15 cellular contexts compared by ENCODE assay signal in genomic region chr6:89044988-89045387, GRCh38. TPM values are rescaled to one million over a fixed set of nuclear protein-coding genes. Genes with fewer than 3 reads are reported as not detected.
DNase-seq lines count a peak whose midpoint lies in the region; ATAC-seq and TF ChIP-seq lines count a peak whose summit lies in the region.
"Had no signal": no experiment of that assay in that cellular context is flagged by ENCODE, and none has a peak within 500 bp of the region (broad histone marks: within the 10 kb centered on the region; RNA-seq: fewer than 3 reads in every experiment).

No MANE protein-coding gene starts in this region.

- H3K27me3 ChIP-seq in H9 (ENCODE audit: insufficient read depth, low read length) (peaks cover 9% of the 10 kb centered on the region; the same call in 1 of the 2 replicates), right cardiac atrium (ENCODE audit: control insufficient read depth, insufficient read depth) (no peaks in the 10 kb centered on the region), spleen (replicated peaks in 1 of 7) (no peaks in the 10 kb centered on the region)
- H3K27me3 ChIP-seq: BLaER1 treated with 17β-estradiol and CSF1 and Interleukin-3, amounts not matched to agents 10 nM and 100 nM; Peyer's patch had no signal

- peaks cover 13 to 26% of the 10 kb centered on the region in 2 experiments for H3K4me1 Mint-ChIP-seq in H9

- no peak overlapping the region for H2AK5ac ChIP-seq in H9 (ENCODE audit: insufficient read length, low read length)

- no peak overlapping the region for H3K4me2 ChIP-seq in H9 (ENCODE audit: insufficient read depth, insufficient read length, low read length)

- no peaks in the 10 kb centered on the region for H3K36me3 ChIP-seq in spleen
- H3K36me3 ChIP-seq: BLaER1 treated with 17β-estradiol and CSF1 and Interleukin-3, amounts not matched to agents 10 nM and 100 nM; Peyer's patch had no signal

- no peak overlapping the region for H4K8ac ChIP-seq in H9 (replicated peaks; ENCODE audit: insufficient read length, low read depth, low read length)

- no peaks in the 10 kb centered on the region for H3K9me3 ChIP-seq in H9 (ENCODE audit: control insufficient read depth, low read depth, low read length)
- no peaks in the 10 kb centered on the region for H3K9me3 ChIP-seq in right cardiac atrium (ENCODE audit: control insufficient read depth, low read length)
- H3K9me3 ChIP-seq in spleen: no peaks in the 10 kb centered on the region
- H3K9me3 ChIP-seq: BLaER1 treated with 17β-estradiol and CSF1 and Interleukin-3, amounts not matched to agents 10 nM and 100 nM; Peyer's patch had no signal

- no peaks in the 10 kb centered on the region for H3K23me2 ChIP-seq in H9 (ENCODE audit: insufficient read length, low read depth, low read length, poor library complexity, severe bottlenecking)

- no peaks in the 10 kb centered on the region for H3K79me2 ChIP-seq in H9 (ENCODE audit: insufficient read depth, low read length)

- no peak overlapping the region for H4K91ac ChIP-seq in H9 (ENCODE audit: insufficient read length, low read depth, low read length)

- H3K4ac ChIP-seq in H9 (ENCODE audit: low read depth, low read length): no peak overlapping the region

- CTCF ChIA-PET in GM10248 (lab: Yijun Ruan, JAX): no interaction called here

- H3K9ac ChIP-seq in H9 (ENCODE audit: extremely low read depth, insufficient read length, low read length): no peak overlapping the region
- H3K9ac ChIP-seq: BLaER1 treated with 17β-estradiol and CSF1 and Interleukin-3, amounts not matched to agents 10 nM and 100 nM had no signal

- H3K56ac ChIP-seq in H9 (ENCODE audit: insufficient read length, low read depth, low read length): no peak overlapping the region

- no peak overlapping the region for H3K4me3 ChIP-seq in right cardiac atrium (ENCODE audit: low read length)
- H3K4me3 ChIP-seq in spleen: no peak overlapping the region
- H3K4me3 ChIP-seq in foreskin fibroblast (ENCODE audit: low read depth in 1 of 2, low read length in 2 of 2): no peak overlapping the region
- H3K4me3 ChIP-seq: BLaER1 treated with 17β-estradiol and CSF1 and Interleukin-3, amounts not matched to agents 10 nM and 100 nM; Peyer's patch had no signal

- no peak for TF ChIP-seq POLR2A in spleen (IDR thresholded peaks at IDR 0.05)

- H2BK20ac ChIP-seq in H9 (ENCODE audit: low read depth, low read length, poor library complexity, severe bottlenecking): no peak overlapping the region

- no peak for TF ChIP-seq CTCF in H9 (conservative IDR thresholded peaks at IDR 0.05)
- no peak for TF ChIP-seq CTCF in spleen (IDR thresholded peaks at IDR 0.05 in 8 of 11, conservative IDR thresholded peaks at IDR 0.05 in 3 of 11)
- TF ChIP-seq CTCF in foreskin fibroblast (IDR thresholded peaks at IDR 0.05; ENCODE audit: low read depth, low read length): no peak
- no peak for TF ChIP-seq CTCF in GM10248 (IDR thresholded peaks at IDR 0.05; ENCODE audit: control extremely low read depth, extremely low read depth, low read depth, missing control alignments)

- peaks cover 32% of the 10 kb centered on the region for H3K27me3 Mint-ChIP-seq in H9 (ENCODE audit: low read depth)

- no peaks in the 10 kb centered on the region; a peak in 1 of 5 replicates for H3K9me3 Mint-ChIP-seq in H9
- H3K9me3 Mint-ChIP-seq: T-helper 2 cell treated with Interferon-gamma antibody and Interleukin-4, amounts not matched to agents 5 μg/mL and 100 μg/mL, for 36 hours had no signal

- H4K5ac ChIP-seq in H9 (ENCODE audit: insufficient read length, low read depth, low read length): no peak overlapping the region

- POLR2A ChIA-PET in GM10248 (lab: Yijun Ruan, JAX): no interaction called here

- ATAC-seq in right cardiac atrium: peak; percentile 92 to 94
- ATAC-seq: HCT116; stimulated activated naive CD8-positive, alpha-beta T cell treated with anti-CD3 and anti-CD28 coated beads, Interleukin-15, Interleukin-2, amounts not matched to agents 100 U/mL and 50 U/mL, for 24 hours had no signal

- H2BK12ac ChIP-seq in H9 (ENCODE audit: insufficient read length, low read depth, low read length): no peak overlapping the region

- no peak overlapping the region for H3K27ac ChIP-seq in H9 (ENCODE audit: insufficient read length, low read depth, low read length)
- H3K27ac ChIP-seq in right cardiac atrium (ENCODE audit: low read length): no peak overlapping the region
- peak overlapping the region in 4 of 8 donors; percentile 39 to 59 (median 56) for H3K27ac ChIP-seq in spleen
- H3K27ac ChIP-seq: Peyer's patch had no signal

- no peak overlapping the region for H3K14ac ChIP-seq in H9 (ENCODE audit: insufficient read depth, low read length)

- H2AFZ ChIP-seq in H9 (ENCODE audit: low read length): peak overlapping the region; percentile 27

- no peak overlapping the region for H2BK15ac ChIP-seq in H9 (ENCODE audit: low read depth, low read length)

- no peaks in the 10 kb centered on the region for H4K20me1 ChIP-seq in H9 (ENCODE audit: control insufficient read depth, insufficient read depth, insufficient read length)
- H4K20me1 ChIP-seq: BLaER1 treated with 17β-estradiol and CSF1 and Interleukin-3, amounts not matched to agents 10 nM and 100 nM had no signal

- DNase-seq in H9: no peak
- peak; percentile 85 for DNase-seq in SKM-1 treated with dmso at 0.1 percent for 144 hours (lab: John Stamatoyannopoulos, UW; ENCODE audit: unreplicated experiment)
- peak; percentile 49 to 82 (median 72) for DNase-seq in right cardiac atrium
- DNase-seq in spleen: peak; percentile 76
- DNase-seq in LoVo (ENCODE audit: low spot score): no peak
- no peak for DNase-seq in stimulated activated naive CD4-positive, alpha-beta T cell treated with Interleukin-2 at 50 U/mL for 16 hours (lab: John Stamatoyannopoulos, UW)
- no peak for DNase-seq in foreskin fibroblast
- no peak for DNase-seq in GM10248 (ENCODE audit: extremely low spot score)
- DNase-seq: NCI-H1048; NCI-H510A; Peyer's patch; stimulated activated naive CD8-positive, alpha-beta T cell treated with anti-CD3 and anti-CD28 coated beads, Interleukin-15, Interleukin-2, amounts not matched to agents 100 U/mL and 50 U/mL, for 24 hours had no signal

- H3K27ac Mint-ChIP-seq in H9: no peak overlapping the region; a peak in 2 of 7 replicates
- H3K27ac Mint-ChIP-seq: T-helper 2 cell treated with Interferon-gamma antibody and Interleukin-4, amounts not matched to agents 5 μg/mL and 100 μg/mL, for 36 hours had no signal

- H2BK120ac ChIP-seq in H9 (ENCODE audit: low read depth, low read length, poor library complexity, severe bottlenecking): no peak overlapping the region

- H3K4me1 ChIP-seq in H9 (ENCODE audit: insufficient read depth, low read length) (peaks cover 8% of the 10 kb centered on the region; the same call in 1 of the 2 replicates), right cardiac atrium (ENCODE audit: control insufficient read depth, insufficient read depth, low read length) (peaks cover 3% of the 10 kb centered on the region), spleen (peaks cover 0 to 30% (median 3%) of the 10 kb centered on the region in 6 donors)
- H3K4me1 ChIP-seq: Peyer's patch had no signal

- no peak overlapping the region for H3T11ph ChIP-seq in H9 (ENCODE audit: low read length)

- no CpG with 5 or more reads among the region's 5 CpGs for WGBS in H9 (ENCODE audit: extremely low coverage, insufficient read length, low lambda C conversion rate)
- 46% methylated on average over 5 of the region's 5 CpGs for WGBS in right cardiac atrium
- WGBS in spleen, 5 donors: 24 to 37% (median 34%) methylated on average over 5 of the region's 5 CpGs

- no peak overlapping the region for H3K23ac ChIP-seq in H9 (ENCODE audit: insufficient read length, low read depth, low read length)

- H2BK5ac ChIP-seq in H9 (ENCODE audit: insufficient read length, low read length): no peak overlapping the region

- no peak overlapping the region for H3K18ac ChIP-seq in H9 (ENCODE audit: insufficient read length, low read depth, low read length)

- H3K4me3 Mint-ChIP-seq in H9: no peak overlapping the region
- H3K4me3 Mint-ChIP-seq: T-helper 2 cell treated with Interferon-gamma antibody and Interleukin-4, amounts not matched to agents 5 μg/mL and 100 μg/mL, for 36 hours had no signal

- H3K79me1 ChIP-seq in H9 (ENCODE audit: insufficient read depth, low read depth, low read length, poor library complexity, severe bottlenecking): no peaks in the 10 kb centered on the region

- intact Hi-C loops in right cardiac atrium (cut with DNase I): loop anchor here in 1 of 4 donors (5.0 kb wide), 1 partner anchor 32 kb away; no protein-coding TSS in a partner anchor
- intact Hi-C loops in spleen (cut with DNase I; ENCODE audit: low total_unique reads): no loop called here

- no peaks in the 10 kb centered on the region for H3K36me3 Mint-ChIP-seq in H9 (ENCODE audit: insufficient read depth in 1 of 3, low read depth in 3 of 3)

RNA-seq across cellular contexts. Expression of gene PNRC1, which starts 35.6 kb away (rescaled TPM):
- total RNA-seq in H9 (2021): 56.7 and 57.4 TPM in 2 replicates
- 100 to 1,000 TPM; 200 to 225 (median 213) TPM for total RNA-seq in right cardiac atrium
- 82.7 TPM for polyA plus RNA-seq in right cardiac atrium
- 100 to 1,000 TPM; 247 to 350 (median 316) TPM for total RNA-seq in spleen
- 10 to 100 TPM; 73.1 to 79.3 (median 79.1) TPM for polyA plus RNA-seq in spleen

Comparison
In these comparisons a context has a peak if more than half of its experiments do, and no peak if none do; other contexts are left out.
1. DNase-seq: peak in SKM-1 treated with dmso at 0.1 percent for 144 hours (single experiment), right cardiac atrium (3 of 3) and spleen (single experiment); none in H9 (single experiment), LoVo (single experiment), stimulated activated naive CD4-positive, alpha-beta T cell treated with Interleukin-2 at 50 U/mL for 16 hours (single experiment), foreskin fibroblast (0 of 2) and GM10248 (single experiment).